Comparison of ENCODE assay signal across 25 cellular contexts in the genomic region with DNA sequence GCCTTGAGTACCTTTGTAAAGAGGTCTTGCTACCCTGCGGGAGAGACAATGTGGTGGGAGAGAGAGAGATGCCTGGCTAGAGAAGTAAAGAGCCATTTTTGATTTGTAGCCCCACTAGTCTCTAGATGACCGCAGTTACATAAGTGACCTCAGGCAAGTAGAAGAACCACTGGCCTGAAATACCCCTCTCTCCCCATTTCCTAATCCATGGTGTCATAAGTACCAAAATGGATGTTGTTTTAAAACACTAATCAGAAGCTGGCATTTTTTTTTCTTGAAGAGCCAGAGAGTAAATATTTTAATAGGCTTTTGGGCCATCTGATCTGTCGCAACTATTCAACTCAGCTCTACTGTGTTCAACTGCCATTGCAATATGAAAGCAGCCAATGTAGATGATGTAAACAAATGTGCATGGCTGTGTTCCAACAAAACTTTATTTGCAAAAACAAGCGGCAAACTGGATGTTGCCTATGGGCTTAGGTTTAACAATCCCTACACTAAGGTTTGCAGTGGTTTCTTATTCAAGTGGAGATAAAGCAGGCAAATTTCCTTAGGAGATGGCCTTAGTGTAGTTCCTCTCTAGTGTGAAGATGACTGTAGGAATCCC. TPM values are rescaled to one million over a fixed set of nuclear protein-coding genes. Genes with fewer than 3 reads are reported as not detected.
A peak's percentile ranks its signal among the peaks of the same experiment; 100 is the strongest.
DNase-seq lines count a peak whose midpoint lies in the region; ATAC-seq and TF ChIP-seq lines count a peak whose summit lies in the region.
"Had no signal": no experiment of that assay in that cellular context is flagged by ENCODE, and none has a peak within 500 bp of the region (broad histone marks: within the 10 kb centered on the region; RNA-seq: fewer than 3 reads in every experiment).

No MANE protein-coding gene starts in this region.

- dilution Hi-C loops in IMR-90 (cut with HindIII; ENCODE audit: low sequenced_read_pairs, unreplicated experiment), result no loop called here

- H2BK12ac ChIP-seq in mesenchymal stem cell (ENCODE audit: low read length in 2 of 2), result no peak overlapping the region

- H3K14ac ChIP-seq in IMR-90 (replicated peaks; ENCODE audit: low read depth, low read length) (no peak overlapping the region), mesenchymal stem cell (ENCODE audit: low read length in 2 of 2) (no peak overlapping the region)

- H3K23ac ChIP-seq in IMR-90 (ENCODE audit: low read depth, low read length), result no peak overlapping the region
- no peak overlapping the region for H3K23ac ChIP-seq in mesenchymal stem cell (ENCODE audit: low read length in 2 of 2)

- H3K79me1 ChIP-seq in IMR-90 (ENCODE audit: low read depth in 1 of 2, low read length in 2 of 2), result peaks cover 7 to 37% of the 10 kb centered on the region in 2 experiments; a peak in 3 of 4 replicates
- H3K79me1 ChIP-seq in mesenchymal stem cell (replicated peaks; ENCODE audit: low read length, poor library complexity, severe bottlenecking), result peaks cover 28% of the 10 kb centered on the region

- H4K8ac ChIP-seq in IMR-90 (ENCODE audit: low read depth in 2 of 2, low read length in 2 of 2) (no peak overlapping the region), mesenchymal stem cell (ENCODE audit: low read length) (no peak overlapping the region)

- no peak overlapping the region for H3K4ac ChIP-seq in IMR-90 (ENCODE audit: low read depth, low read length)
- no peak overlapping the region for H3K4ac ChIP-seq in mesenchymal stem cell (ENCODE audit: low read depth in 1 of 2, low read length in 2 of 2)

- CTCF ChIA-PET in IMR-90 (lab: Yijun Ruan, JAX), result interaction anchor here (0.6 kb wide), 2 partner anchors 95 to 939 kb away, joined by 3 read pairs; no protein-coding TSS in a partner anchor
- CTCF ChIA-PET in activated CD4-positive, alpha-beta T cell treated with anti-CD3 and anti-CD28 coated beads, Interleukin-2, amount 10 ng/mL, durations not matched to agents 7 days and 5 days (lab: Charles Lee), result interaction anchor here (0.6 to 1.0 kb wide), 2 partner anchors 26 to 50 kb away, joined by 3 read pairs; no protein-coding TSS in a partner anchor

- no peaks in the 10 kb centered on the region for H3K9me3 ChIP-seq in CD4-positive, CD25-positive, alpha-beta regulatory T cell (ENCODE audit: control insufficient read depth in 2 of 2, low read length in 2 of 2)
- H3K9me3 ChIP-seq in IMR-90 (ENCODE audit: control insufficient read depth, insufficient read depth, low read length), result no peaks in the 10 kb centered on the region
- H3K9me3 ChIP-seq in mesenchymal stem cell (ENCODE audit: control insufficient read depth, low read length), result no peaks in the 10 kb centered on the region
- no peaks in the 10 kb centered on the region for H3K9me3 ChIP-seq in adrenal gland (replicated peaks in 1 of 3)

- H3K9me1 ChIP-seq in IMR-90 (ENCODE audit: insufficient read depth, low read length), result peaks cover under 1% of the 10 kb centered on the region; the same call in 1 of the 2 replicates

- H2BK5ac ChIP-seq in IMR-90 (ENCODE audit: low read depth, low read length, poor library complexity, severe bottlenecking) (peak overlapping the region; percentile 34), mesenchymal stem cell (ENCODE audit: low read depth, low read length, poor library complexity, severe bottlenecking) (peak overlapping the region; percentile 3)

- H3K4me1 ChIP-seq in CD4-positive, CD25-positive, alpha-beta regulatory T cell (ENCODE audit: control insufficient read depth, insufficient read depth, low read length, poor library complexity, severe bottlenecking), result no peaks in the 10 kb centered on the region
- H3K4me1 ChIP-seq in IMR-90 (ENCODE audit: control insufficient read depth, insufficient read depth, low read length) (no peaks in the 10 kb centered on the region), mesenchymal stem cell (ENCODE audit: control insufficient read depth, insufficient read depth, low read depth, low read length) (no peaks in the 10 kb centered on the region), adrenal gland (replicated peaks in 1 of 2) (peaks cover 5 to 6% of the 10 kb centered on the region in 2 donors)

- no peak overlapping the region for H2BK120ac ChIP-seq in IMR-90 (ENCODE audit: low read depth, low read length)
- H2BK120ac ChIP-seq in mesenchymal stem cell (ENCODE audit: low read depth, low read length), result no peak overlapping the region

- H2BK15ac ChIP-seq in IMR-90 (ENCODE audit: low read depth, low read length) (no peak overlapping the region), mesenchymal stem cell (ENCODE audit: low read depth, poor library complexity, severe bottlenecking) (no peak overlapping the region)

- no TSS peak for BruUV-seq in IMR-90 (replicated peaks; lab: Mats Ljungman, UMichigan)

- no CpG with 5 or more reads among the region's 4 CpGs for WGBS in IMR-90 (ENCODE audit: extremely low coverage in 2 of 2, insufficient read length in 1 of 2), 2 experiments
- 98% methylated on average over 3 of the region's 4 CpGs for WGBS in mesenchymal stem cell
- 82 to 98% (median 96%) methylated on average over 4 of the region's 4 CpGs for WGBS in adrenal gland, 4 donors

- no peaks in the 10 kb centered on the region for H3K9me3 Mint-ChIP-seq in CD4-positive, CD25-positive, alpha-beta regulatory T cell
- H3K9me3 Mint-ChIP-seq in activated CD4-positive, alpha-beta T cell treated with anti-CD3 and anti-CD28 coated beads, Interleukin-2, amount 10 ng/mL, durations not matched to agents 7 days and 5 days, result no peaks in the 10 kb centered on the region
- H3K9me3 Mint-ChIP-seq: HFFc6 had no signal

- no peak overlapping the region for H3K4me2 ChIP-seq in IMR-90 (ENCODE audit: low read depth, low read length)
- no peak overlapping the region for H3K4me2 ChIP-seq in mesenchymal stem cell (ENCODE audit: low read length, poor library complexity, severe bottlenecking)

- intact Hi-C loops in IMR-90 (cut with micrococcal nuclease), result loop anchor here (5.0 kb wide), 1 partner anchor 34 kb away; a partner anchor contains a TSS
- intact Hi-C loops in adrenal gland (cut with DNase I), result no loop called here

- H4K20me1 ChIP-seq in IMR-90 (ENCODE audit: insufficient read depth, low read length), result peaks cover 3% of the 10 kb centered on the region; the same call in 1 of the 2 replicates

- peak overlapping the region in 2 of 3 donors; percentile 19 to 26 for H3K27ac Mint-ChIP-seq in CD4-positive, CD25-positive, alpha-beta regulatory T cell
- H3K27ac Mint-ChIP-seq in activated CD4-positive, alpha-beta T cell treated with anti-CD3 and anti-CD28 coated beads, Interleukin-2, amount 10 ng/mL, durations not matched to agents 7 days and 5 days, result no peak overlapping the region
- H3K27ac Mint-ChIP-seq: HFFc6 had no signal

- no peak overlapping the region for H4K5ac ChIP-seq in IMR-90 (ENCODE audit: low read depth, low read length)

- H3K9ac ChIP-seq in IMR-90 (ENCODE audit: low read depth, low read length), result no peak overlapping the region
- H3K9ac ChIP-seq in mesenchymal stem cell (ENCODE audit: low read length), result no peak overlapping the region

- TF ChIP-seq CTCF in IMR-90 (conservative IDR thresholded peaks at IDR 0.05; ENCODE audit: low read depth, low read length) (no peak), adrenal gland (IDR thresholded peaks at IDR 0.05) (no peak)

- H3K27me3 ChIP-seq in CD4-positive, CD25-positive, alpha-beta regulatory T cell (ENCODE audit: control insufficient read depth, insufficient read depth, low read length), result no peaks in the 10 kb centered on the region
- no peaks in the 10 kb centered on the region for H3K27me3 ChIP-seq in IMR-90 (ENCODE audit: control insufficient read depth, insufficient read depth, low read length)
- H3K27me3 ChIP-seq in mesenchymal stem cell (ENCODE audit: control insufficient read depth in 1 of 2, insufficient read depth in 1 of 2, low read length in 2 of 2), result no peaks in the 10 kb centered on the region
- H3K27me3 ChIP-seq in adrenal gland, result no peaks in the 10 kb centered on the region

- no peak overlapping the region for H3K4me3 Mint-ChIP-seq in CD4-positive, CD25-positive, alpha-beta regulatory T cell
- H3K4me3 Mint-ChIP-seq in activated CD4-positive, alpha-beta T cell treated with anti-CD3 and anti-CD28 coated beads, Interleukin-2, amount 10 ng/mL, durations not matched to agents 7 days and 5 days, result no peak overlapping the region
- H3K4me3 Mint-ChIP-seq: B cell, CD14-positive monocyte, HFFc6 had no signal

- H3K4me3 ChIP-seq in CD4-positive, CD25-positive, alpha-beta regulatory T cell (ENCODE audit: low read depth, low read length), result no peak overlapping the region
- H3K4me3 ChIP-seq in IMR-90 (ENCODE audit: insufficient read depth, low read depth, low read length), result no peak overlapping the region
- no peak overlapping the region for H3K4me3 ChIP-seq in mesenchymal stem cell (ENCODE audit: insufficient read depth in 1 of 2, low read depth in 1 of 2, low read length in 2 of 2)
- no peak overlapping the region for H3K4me3 ChIP-seq in adrenal gland

- H3K56ac ChIP-seq in IMR-90 (ENCODE audit: extremely low read depth, insufficient read depth, low read length), result no peak overlapping the region

- DNase-seq in CD4-positive, CD25-positive, alpha-beta regulatory T cell, result no peak
- DNase-seq in IMR-90 (peak; percentile 11), fibroblast of peridontal ligament (ENCODE audit: extremely low read depth) (peak; percentile 31), mesenchymal stem cell (peak; percentile 11), HuH-7 (ENCODE audit: low spot score) (no peak), adrenal gland (no peak), NCI-H1436 (lab: John Stamatoyannopoulos, UW) (no peak)
- DNase-seq in activated CD4-positive, alpha-beta T cell treated with anti-CD3 and anti-CD28 coated beads, Interleukin-2, amount 10 ng/mL, durations not matched to agents 7 days and 5 days, result no peak
- DNase-seq: COR-L47, DMS79, H7, HFFc6, MV-4-11, NCI-H1105 treated with DMSO at 0.1 percent for 48 hours, NCI-H1694, NCI-H2081, NCI-H2171, NCI-H345, NCI-H524, NCI-H82, SIG-M5 had no signal

- no peak for ATAC-seq in CD4-positive, CD25-positive, alpha-beta regulatory T cell (ENCODE audit: low read depth in 2 of 2)
- ATAC-seq in IMR-90 (ENCODE audit: low read depth), result peak; percentile 35; the same call in 1 of the 2 replicates
- ATAC-seq: Panc1 had no signal

- H3K27me3 Mint-ChIP-seq in CD4-positive, CD25-positive, alpha-beta regulatory T cell, result no peaks in the 10 kb centered on the region
- no peaks in the 10 kb centered on the region for H3K27me3 Mint-ChIP-seq in activated CD4-positive, alpha-beta T cell treated with anti-CD3 and anti-CD28 coated beads, Interleukin-2, amount 10 ng/mL, durations not matched to agents 7 days and 5 days
- H3K27me3 Mint-ChIP-seq: B cell had no signal

- no peak overlapping the region for H2BK20ac ChIP-seq in IMR-90 (ENCODE audit: low read depth, low read length)

- H3K36me3 ChIP-seq in CD4-positive, CD25-positive, alpha-beta regulatory T cell (ENCODE audit: control insufficient read depth, insufficient read depth, low read length), result peaks cover 69% of the 10 kb centered on the region
- peaks cover 27% of the 10 kb centered on the region for H3K36me3 ChIP-seq in IMR-90 (ENCODE audit: control insufficient read depth, insufficient read depth, low read length)
- peaks cover 9 to 76% of the 10 kb centered on the region in 2 experiments for H3K36me3 ChIP-seq in mesenchymal stem cell (ENCODE audit: control insufficient read depth in 1 of 2, insufficient read depth in 2 of 2, low read depth in 1 of 2, low read length in 2 of 2)
- H3K36me3 ChIP-seq in adrenal gland (replicated peaks in 1 of 2), result peaks cover 0 to 38% of the 10 kb centered on the region in 2 donors

- H4K91ac ChIP-seq in IMR-90 (ENCODE audit: insufficient read depth, low read depth, low read length) (no peak overlapping the region), mesenchymal stem cell (ENCODE audit: low read length) (no peak overlapping the region)

- no peak overlapping the region for H3K18ac ChIP-seq in IMR-90 (ENCODE audit: low read depth, low read length)
- no peak overlapping the region for H3K18ac ChIP-seq in mesenchymal stem cell (ENCODE audit: low read depth in 1 of 2, low read length in 2 of 2)

- TF ChIP-seq RAD21 in IMR-90 (IDR thresholded peaks at IDR 0.05; ENCODE audit: low read length), result no peak

- no peak overlapping the region for H2AK9ac ChIP-seq in IMR-90 (replicated peaks; ENCODE audit: low read depth, low read length, poor library complexity)

- no peak for TF ChIP-seq POLR2A in IMR-90 (IDR thresholded peaks at IDR 0.05; ENCODE audit: low read depth, low read length)
- no peak for TF ChIP-seq POLR2A in adrenal gland (IDR thresholded peaks at IDR 0.05)

- peaks cover 50% of the 10 kb centered on the region for H3K36me3 Mint-ChIP-seq in CD4-positive, CD25-positive, alpha-beta regulatory T cell
- peaks cover 39% of the 10 kb centered on the region for H3K36me3 Mint-ChIP-seq in activated CD4-positive, alpha-beta T cell treated with anti-CD3 and anti-CD28 coated beads, Interleukin-2, amount 10 ng/mL, durations not matched to agents 7 days and 5 days (ENCODE audit: low read depth)

- no peak overlapping the region for H2AK5ac ChIP-seq in IMR-90 (ENCODE audit: low read depth, low read length)
- no peak overlapping the region for H2AK5ac ChIP-seq in mesenchymal stem cell (ENCODE audit: low read length, severe bottlenecking)

- POLR2A ChIA-PET in IMR-90 (lab: Charles Lee; ENCODE audit: unreplicated experiment), result no interaction called here
- POLR2A ChIA-PET in activated CD4-positive, alpha-beta T cell treated with anti-CD3 and anti-CD28 coated beads, Interleukin-2, amount 10 ng/mL, durations not matched to agents 7 days and 5 days (lab: Charles Lee), result no interaction called here

- no peak overlapping the region for H3K27ac ChIP-seq in CD4-positive, CD25-positive, alpha-beta regulatory T cell (ENCODE audit: insufficient read depth, low read length, poor library complexity, severe bottlenecking)
- H3K27ac ChIP-seq in IMR-90 (ENCODE audit: insufficient read depth, low read length) (peak overlapping the region; percentile 46; the same call in 1 of the 2 replicates), mesenchymal stem cell (ENCODE audit: low read length, poor library complexity, severe bottlenecking) (no peak overlapping the region), adrenal gland (no peak overlapping the region)
- H3K27ac ChIP-seq: HL-60 had no signal

- in situ Hi-C loops in IMR-90 (cut with MboI; ENCODE audit: low sequenced_read_pairs), result loop anchor here (25.0 kb wide), 1 partner anchor 1309 kb away; no protein-coding TSS in a partner anchor

- peaks cover 8 to 29% (median 12%) of the 10 kb centered on the region in 4 donors for H3K4me1 Mint-ChIP-seq in CD4-positive, CD25-positive, alpha-beta regulatory T cell
- peaks cover 3% of the 10 kb centered on the region for H3K4me1 Mint-ChIP-seq in activated CD4-positive, alpha-beta T cell treated with anti-CD3 and anti-CD28 coated beads, Interleukin-2, amount 10 ng/mL, durations not matched to agents 7 days and 5 days
- H3K4me1 Mint-ChIP-seq: B cell, CD14-positive monocyte had no signal

- H2AFZ ChIP-seq in IMR-90 (replicated peaks; ENCODE audit: low read length, poor library complexity) (no peak overlapping the region), mesenchymal stem cell (ENCODE audit: low read depth, low read length) (no peak overlapping the region)

RNA-seq across cellular contexts. Expression of a gene that starts 36.5 kb away (rescaled TPM):
- total RNA-seq in CD4-positive, CD25-positive, alpha-beta regulatory T cell, result 34.0 TPM
- 10 to 100 TPM; 34.8 to 44.7 (median 42.8) TPM for polyA plus RNA-seq in CD4-positive, CD25-positive, alpha-beta regulatory T cell
- total RNA-seq in IMR-90 (2012; rRNA removed) (33.0 and 56.9 TPM in 2 replicates), adrenal gland (10 to 100 TPM; 37.0 to 80.8 (median 60.5) TPM)
- polyA plus RNA-seq in IMR-90 (2012; rRNA removed) (16.2 and 19.9 TPM in 2 replicates), adrenal gland (10 to 100 TPM; 26.1 to 92.8 (median 33.4) TPM)
- 1.8 and 2.7 TPM in 2 replicates for polyA plus RNA-seq in IMR-90 (2012; cell fraction: cytosol; rRNA removed)
- 2.3 and 30.1 TPM in 2 replicates for polyA plus RNA-seq in IMR-90 (2012; cell fraction: nucleus; rRNA removed; ENCODE audit: low replicate concordance)
- 59.0 TPM for polyA plus RNA-seq in mesenchymal stem cell (2013, experiment 1 of 2)
- 60.7 TPM for polyA plus RNA-seq in mesenchymal stem cell (2013, experiment 2 of 2)
- 10 to 100 TPM; 24.1 to 28.0 TPM for total RNA-seq in activated CD4-positive, alpha-beta T cell treated with anti-CD3 and anti-CD28 coated beads, Interleukin-2, amount 10 ng/mL, durations not matched to agents 7 days and 5 days

RNA-seq across cellular contexts. Expression of a gene that starts 36.7 kb away (rescaled TPM):
- 17.8 TPM for total RNA-seq in CD4-positive, CD25-positive, alpha-beta regulatory T cell
- polyA plus RNA-seq in CD4-positive, CD25-positive, alpha-beta regulatory T cell, result 10 to 100 TPM; 32.2 to 49.3 (median 40.3) TPM
- total RNA-seq in IMR-90 (2012; rRNA removed), result 30.6 and 33.1 TPM in 2 replicates
- polyA plus RNA-seq in IMR-90 (2012; rRNA removed), result 17.8 and 22.3 TPM in 2 replicates
- 3.3 and 6.1 TPM in 2 replicates for polyA plus RNA-seq in IMR-90 (2012; cell fraction: cytosol; rRNA removed)
- polyA plus RNA-seq in IMR-90 (2012; cell fraction: nucleus; rRNA removed; ENCODE audit: low replicate concordance), result 2.1 and 24.0 TPM in 2 replicates
- 18.7 TPM for polyA plus RNA-seq in mesenchymal stem cell (2013, experiment 1 of 2)
- 17.7 TPM for polyA plus RNA-seq in mesenchymal stem cell (2013, experiment 2 of 2)
- 10 to 100 TPM; 21.1 to 47.3 (median 30.6) TPM for total RNA-seq in adrenal gland
- polyA plus RNA-seq in adrenal gland, result 10 to 100 TPM; 24.4 to 51.4 (median 27.5) TPM
- 10 to 100 TPM; 27.1 to 32.5 TPM for total RNA-seq in activated CD4-positive, alpha-beta T cell treated with anti-CD3 and anti-CD28 coated beads, Interleukin-2, amount 10 ng/mL, durations not matched to agents 7 days and 5 days

Comparison
In these comparisons a context has a peak if more than half of its experiments do, and no peak if none do; other contexts are left out.
1. DNase-seq: peak in IMR-90 (single experiment), fibroblast of peridontal ligament (single experiment) and mesenchymal stem cell (single experiment); none in CD4-positive, CD25-positive, alpha-beta regulatory T cell (0 of 3), HuH-7 (single experiment), adrenal gland (0 of 7), NCI-H1436 (single experiment) and activated CD4-positive, alpha-beta T cell treated with anti-CD3 and anti-CD28 coated beads, Interleukin-2, amount 10 ng/mL, durations not matched to agents 7 days and 5 days (single experiment).